ENCODE assay signal across 8 cellular contexts in the genomic region with DNA sequence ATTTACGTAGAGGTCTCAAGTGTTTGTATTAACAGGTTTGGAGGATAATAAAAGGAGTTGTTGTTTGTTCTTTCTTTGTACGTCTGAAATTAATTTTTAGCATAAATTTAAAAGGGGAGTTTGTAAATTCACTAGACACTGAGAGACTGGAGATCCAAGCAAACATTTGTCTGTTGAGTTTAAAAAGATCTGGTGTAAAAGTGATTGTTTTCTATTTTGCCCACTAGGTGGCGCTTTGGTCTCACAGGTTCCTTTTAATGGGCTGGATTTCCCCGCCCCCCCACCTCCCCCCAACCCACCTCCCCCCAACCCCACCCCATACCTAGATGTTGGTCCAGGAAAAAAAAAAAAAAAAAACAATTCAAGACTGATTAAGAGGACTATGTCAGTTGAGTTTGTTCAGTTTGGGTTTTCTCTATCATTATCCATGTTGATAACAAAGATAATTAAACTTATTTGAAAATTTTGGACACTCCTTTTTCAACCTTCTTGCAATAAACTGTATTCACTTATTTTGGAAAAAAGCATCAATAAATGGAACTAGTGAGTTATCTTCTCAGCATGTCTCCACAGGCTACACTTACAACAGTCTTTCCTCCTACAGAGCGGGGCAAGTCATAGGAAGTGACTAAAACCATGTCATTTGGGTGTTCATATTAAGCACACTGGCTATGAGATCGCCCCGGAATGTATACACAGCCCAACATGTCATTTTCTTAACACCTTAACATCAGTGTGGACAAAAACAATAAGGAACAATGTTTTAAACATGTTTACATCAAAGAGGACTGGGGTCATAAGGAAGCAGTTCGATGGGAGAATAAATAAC.
DNase-seq lines count a peak whose midpoint lies in the region; ATAC-seq and FAIRE-seq lines count a peak whose summit lies in the region.

No MANE protein-coding gene starts in this region.

- H3K27me3 Mint-ChIP-seq in T-helper 2 cell treated with Interferon-gamma antibody and Interleukin-4, amounts not matched to agents 5 μg/mL and 100 μg/mL, for 36 hours (ENCODE audit: low read depth), result no peaks in the 10 kb centered on the region

- no peak overlapping the region for H3K4me3 Mint-ChIP-seq in T-helper 2 cell treated with Interferon-gamma antibody and Interleukin-4, amounts not matched to agents 5 μg/mL and 100 μg/mL, for 36 hours

- no peaks in the 10 kb centered on the region for H3K9me3 Mint-ChIP-seq in T-helper 2 cell treated with Interferon-gamma antibody and Interleukin-4, amounts not matched to agents 5 μg/mL and 100 μg/mL, for 36 hours

- H3K27ac Mint-ChIP-seq in T-helper 2 cell treated with Interferon-gamma antibody and Interleukin-4, amounts not matched to agents 5 μg/mL and 100 μg/mL, for 36 hours, result no peak overlapping the region

- no peaks in the 10 kb centered on the region for H3K36me3 Mint-ChIP-seq in T-helper 2 cell treated with Interferon-gamma antibody and Interleukin-4, amounts not matched to agents 5 μg/mL and 100 μg/mL, for 36 hours (ENCODE audit: low read depth)

- no peaks in the 10 kb centered on the region for H3K4me1 Mint-ChIP-seq in T-helper 2 cell treated with Interferon-gamma antibody and Interleukin-4, amounts not matched to agents 5 μg/mL and 100 μg/mL, for 36 hours (ENCODE audit: low read depth)

- FAIRE-seq in urothelium cell line (lab: Jason Lieb, UNC), result no peak

- peak; percentile 93 for DNase-seq in ELR (ENCODE audit: low read depth)
- DNase-seq in LHCN-M2 (ENCODE audit: low read depth), result peak; percentile 72
- DNase-seq in T1000 (lab: John Stamatoyannopoulos, UW), result peak; percentile 3
- peak; percentile 25 for DNase-seq in hepatic stellate cell (ENCODE audit: low spot score)
- DNase-seq in urothelium cell line (ENCODE audit: low spot score), result peak; percentile 52
- DNase-seq in activated gamma-delta T cell treated with Interleukin-2 at 50 U/mL for 16 hours, result no peak
- DNase-seq in T-helper 2 cell treated with Interferon-gamma antibody and Interleukin-4, amounts not matched to agents 5 μg/mL and 100 μg/mL, for 36 hours (ENCODE audit: low spot score), result no peak

- no peak for ATAC-seq in HG03439 (IDR thresholded peaks at IDR 0.05; ENCODE audit: unreplicated experiment)

Comparison
In these comparisons a context has a peak if more than half of its experiments do, and no peak if none do; other contexts are left out.
1. DNase-seq: peak in ELR (single experiment), LHCN-M2 (single experiment), T1000 (single experiment), hepatic stellate cell (single experiment) and urothelium cell line (single experiment); none in activated gamma-delta T cell treated with Interleukin-2 at 50 U/mL for 16 hours (single experiment) and T-helper 2 cell treated with Interferon-gamma antibody and Interleukin-4, amounts not matched to agents 5 μg/mL and 100 μg/mL, for 36 hours (single experiment).